ENCODE assay signal across 1 cellular context in the genomic region with DNA sequence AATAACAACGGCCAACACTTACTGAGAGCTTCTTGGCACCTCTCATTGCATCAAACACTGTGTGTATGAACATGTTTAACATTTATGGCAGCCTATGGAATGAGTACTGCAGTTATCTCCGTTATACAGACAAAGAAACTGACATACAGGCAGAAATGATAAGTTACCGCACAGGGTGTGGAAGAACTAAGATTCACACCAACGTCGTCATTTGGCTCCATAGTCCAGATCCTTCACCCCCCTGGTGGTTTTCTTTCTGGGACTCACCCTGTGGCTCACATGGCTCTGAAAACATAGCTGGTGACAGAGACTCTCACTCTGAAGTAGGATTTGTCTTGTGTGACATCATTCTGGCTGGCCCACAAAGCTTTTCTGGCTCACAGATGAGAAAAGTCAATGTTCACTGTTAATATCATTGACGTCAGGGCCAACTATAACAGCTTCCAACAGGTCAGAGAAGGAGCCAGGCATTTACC.
TF ChIP-seq lines count a peak whose summit lies in the region.

No MANE protein-coding gene starts in this region.

TF ChIP-seq in K562, 482 proteins besides CTCF, POLR2A, EP300 and RAD21 (continued from another document and continues in another):
- TF ChIP-seq, protein P1, sequence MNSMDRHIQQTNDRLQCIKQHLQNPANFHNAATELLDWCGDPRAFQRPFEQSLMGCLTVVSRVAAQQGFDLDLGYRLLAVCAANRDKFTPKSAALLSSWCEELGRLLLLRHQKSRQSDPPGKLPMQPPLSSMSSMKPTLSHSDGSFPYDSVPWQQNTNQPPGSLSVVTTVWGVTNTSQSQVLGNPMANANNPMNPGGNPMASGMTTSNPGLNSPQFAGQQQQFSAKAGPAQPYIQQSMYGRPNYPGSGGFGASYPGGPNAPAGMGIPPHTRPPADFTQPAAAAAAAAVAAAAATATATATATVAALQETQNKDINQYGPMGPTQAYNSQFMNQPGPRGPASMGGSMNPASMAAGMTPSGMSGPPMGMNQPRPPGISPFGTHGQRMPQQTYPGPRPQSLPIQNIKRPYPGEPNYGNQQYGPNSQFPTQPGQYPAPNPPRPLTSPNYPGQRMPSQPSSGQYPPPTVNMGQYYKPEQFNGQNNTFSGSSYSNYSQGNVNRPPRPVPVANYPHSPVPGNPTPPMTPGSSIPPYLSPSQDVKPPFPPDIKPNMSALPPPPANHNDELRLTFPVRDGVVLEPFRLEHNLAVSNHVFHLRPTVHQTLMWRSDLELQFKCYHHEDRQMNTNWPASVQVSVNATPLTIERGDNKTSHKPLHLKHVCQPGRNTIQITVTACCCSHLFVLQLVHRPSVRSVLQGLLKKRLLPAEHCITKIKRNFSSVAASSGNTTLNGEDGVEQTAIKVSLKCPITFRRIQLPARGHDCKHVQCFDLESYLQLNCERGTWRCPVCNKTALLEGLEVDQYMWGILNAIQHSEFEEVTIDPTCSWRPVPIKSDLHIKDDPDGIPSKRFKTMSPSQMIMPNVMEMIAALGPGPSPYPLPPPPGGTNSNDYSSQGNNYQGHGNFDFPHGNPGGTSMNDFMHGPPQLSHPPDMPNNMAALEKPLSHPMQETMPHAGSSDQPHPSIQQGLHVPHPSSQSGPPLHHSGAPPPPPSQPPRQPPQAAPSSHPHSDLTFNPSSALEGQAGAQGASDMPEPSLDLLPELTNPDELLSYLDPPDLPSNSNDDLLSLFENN (IDR thresholded peaks at IDR 0.05; ENCODE audit: low read depth in 2 of 2, low read length in 2 of 2), result peak in 1 of 2 experiments; percentile 87; a peak in 2 of 4 replicates
- TF ChIP-seq RNF2 (IDR thresholded peaks at IDR 0.05), result peak; percentile 44; the same call in 1 of the 2 replicates
- TF ChIP-seq, protein P2, sequence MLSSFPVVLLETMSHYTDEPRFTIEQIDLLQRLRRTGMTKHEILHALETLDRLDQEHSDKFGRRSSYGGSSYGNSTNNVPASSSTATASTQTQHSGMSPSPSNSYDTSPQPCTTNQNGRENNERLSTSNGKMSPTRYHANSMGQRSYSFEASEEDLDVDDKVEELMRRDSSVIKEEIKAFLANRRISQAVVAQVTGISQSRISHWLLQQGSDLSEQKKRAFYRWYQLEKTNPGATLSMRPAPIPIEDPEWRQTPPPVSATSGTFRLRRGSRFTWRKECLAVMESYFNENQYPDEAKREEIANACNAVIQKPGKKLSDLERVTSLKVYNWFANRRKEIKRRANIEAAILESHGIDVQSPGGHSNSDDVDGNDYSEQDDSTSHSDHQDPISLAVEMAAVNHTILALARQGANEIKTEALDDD (IDR thresholded peaks at IDR 0.05), result 0 out of 2 replicates have a peak, but pooled peaks have one; percentile 15
- peak; percentile 89 for TF ChIP-seq SMARCE1 (IDR thresholded peaks at IDR 0.05)
- peak; percentile 78 for TF ChIP-seq NCOA1 (IDR thresholded peaks at IDR 0.05; ENCODE audit: low read depth)
- peak; percentile 88 for TF ChIP-seq CREM (IDR thresholded peaks at IDR 0.05; ENCODE audit: low read depth)
- TF ChIP-seq NCOA4 (IDR thresholded peaks at IDR 0.05; ENCODE audit: partially characterized antibody), result no peak
- TF ChIP-seq HEY1 (CRISPR knock-in tag; IDR thresholded peaks at IDR 0.05; ENCODE audit: borderline replicate concordance), result no peak
- TF ChIP-seq ASH1L (IDR thresholded peaks at IDR 0.05; ENCODE audit: borderline replicate concordance, low read depth, partially characterized antibody), result no peak
- TF ChIP-seq, protein P3, sequence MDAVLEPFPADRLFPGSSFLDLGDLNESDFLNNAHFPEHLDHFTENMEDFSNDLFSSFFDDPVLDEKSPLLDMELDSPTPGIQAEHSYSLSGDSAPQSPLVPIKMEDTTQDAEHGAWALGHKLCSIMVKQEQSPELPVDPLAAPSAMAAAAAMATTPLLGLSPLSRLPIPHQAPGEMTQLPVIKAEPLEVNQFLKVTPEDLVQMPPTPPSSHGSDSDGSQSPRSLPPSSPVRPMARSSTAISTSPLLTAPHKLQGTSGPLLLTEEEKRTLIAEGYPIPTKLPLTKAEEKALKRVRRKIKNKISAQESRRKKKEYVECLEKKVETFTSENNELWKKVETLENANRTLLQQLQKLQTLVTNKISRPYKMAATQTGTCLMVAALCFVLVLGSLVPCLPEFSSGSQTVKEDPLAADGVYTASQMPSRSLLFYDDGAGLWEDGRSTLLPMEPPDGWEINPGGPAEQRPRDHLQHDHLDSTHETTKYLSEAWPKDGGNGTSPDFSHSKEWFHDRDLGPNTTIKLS (IDR thresholded peaks at IDR 0.05; ENCODE audit: borderline replicate concordance, low read depth), result no peak
- TF ChIP-seq MAZ (CRISPR knock-in tag; conservative IDR thresholded peaks at IDR 0.05 in 1 of 2, IDR thresholded peaks at IDR 0.05 in 1 of 2), result 0 out of 4 replicates have a peak, but pooled peaks of 1 of the 2 experiments have one; percentile 48
- TF ChIP-seq ELK3 (CRISPR knock-in tag; IDR thresholded peaks at IDR 0.05), result no peak
- TF ChIP-seq L3MBTL2 (IDR thresholded peaks at IDR 0.05), result peak; percentile 74
- TF ChIP-seq KDM2B (CRISPR knock-in tag; IDR thresholded peaks at IDR 0.05), result no peak
- no peak for TF ChIP-seq ZNF143 (CRISPR knock-in tag; IDR thresholded peaks at IDR 0.05)
- TF ChIP-seq ZFP36 (IDR thresholded peaks at IDR 0.05; ENCODE audit: low read depth, low read length, partially characterized antibody), result peak; percentile 47
- TF ChIP-seq ERF (CRISPR knock-in tag; IDR thresholded peaks at IDR 0.05), result no peak
- TF ChIP-seq ATF4 (CRISPR knock-in tag; IDR thresholded peaks at IDR 0.05), result peak; percentile 26; the same call in 1 of the 2 replicates
- TF ChIP-seq ZNF24 (IDR thresholded peaks at IDR 0.05), result 0 out of 2 replicates have a peak, but pooled peaks have one; percentile 42
- peak; percentile 79 for TF ChIP-seq JUND (IDR thresholded peaks at IDR 0.05; ENCODE audit: borderline replicate concordance, low read depth, low read length)
- TF ChIP-seq JUND (tag; IDR thresholded peaks at IDR 0.05; ENCODE audit: borderline replicate concordance, low read depth, low read length), result peak; percentile 74; the same call in 2 of the 3 replicates
- 0 out of 2 replicates have a peak, but pooled peaks have one; percentile 14 for TF ChIP-seq CEBPB (tag; IDR thresholded peaks at IDR 0.05)
- 0 out of 2 replicates have a peak, but pooled peaks have one; percentile 52 for TF ChIP-seq ILF3 (IDR thresholded peaks at IDR 0.05; ENCODE audit: borderline replicate concordance)
- TF ChIP-seq, protein P4, sequence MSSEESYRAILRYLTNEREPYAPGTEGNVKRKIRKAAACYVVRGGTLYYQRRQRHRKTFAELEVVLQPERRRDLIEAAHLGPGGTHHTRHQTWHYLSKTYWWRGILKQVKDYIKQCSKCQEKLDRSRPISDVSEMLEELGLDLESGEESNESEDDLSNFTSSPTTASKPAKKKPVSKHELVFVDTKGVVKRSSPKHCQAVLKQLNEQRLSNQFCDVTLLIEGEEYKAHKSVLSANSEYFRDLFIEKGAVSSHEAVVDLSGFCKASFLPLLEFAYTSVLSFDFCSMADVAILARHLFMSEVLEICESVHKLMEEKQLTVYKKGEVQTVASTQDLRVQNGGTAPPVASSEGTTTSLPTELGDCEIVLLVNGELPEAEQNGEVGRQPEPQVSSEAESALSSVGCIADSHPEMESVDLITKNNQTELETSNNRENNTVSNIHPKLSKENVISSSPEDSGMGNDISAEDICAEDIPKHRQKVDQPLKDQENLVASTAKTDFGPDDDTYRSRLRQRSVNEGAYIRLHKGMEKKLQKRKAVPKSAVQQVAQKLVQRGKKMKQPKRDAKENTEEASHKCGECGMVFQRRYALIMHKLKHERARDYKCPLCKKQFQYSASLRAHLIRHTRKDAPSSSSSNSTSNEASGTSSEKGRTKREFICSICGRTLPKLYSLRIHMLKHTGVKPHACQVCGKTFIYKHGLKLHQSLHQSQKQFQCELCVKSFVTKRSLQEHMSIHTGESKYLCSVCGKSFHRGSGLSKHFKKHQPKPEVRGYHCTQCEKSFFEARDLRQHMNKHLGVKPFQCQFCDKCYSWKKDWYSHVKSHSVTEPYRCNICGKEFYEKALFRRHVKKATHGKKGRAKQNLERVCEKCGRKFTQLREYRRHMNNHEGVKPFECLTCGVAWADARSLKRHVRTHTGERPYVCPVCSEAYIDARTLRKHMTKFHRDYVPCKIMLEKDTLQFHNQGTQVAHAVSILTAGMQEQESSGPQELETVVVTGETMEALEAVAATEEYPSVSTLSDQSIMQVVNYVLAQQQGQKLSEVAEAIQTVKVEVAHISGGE (CRISPR knock-in tag; IDR thresholded peaks at IDR 0.05), result 0 out of 6 replicates have a peak, but pooled peaks of 1 of the 3 experiments have one; percentile 53
- peak; percentile 57; the same call in 1 of the 2 replicates for TF ChIP-seq PKNOX1 (IDR thresholded peaks at IDR 0.05)
- no peak for TF ChIP-seq PREB (CRISPR knock-in tag; IDR thresholded peaks at IDR 0.05)
- no peak for TF ChIP-seq ZNF57 (CRISPR knock-in tag; IDR thresholded peaks at IDR 0.05)
- TF ChIP-seq, protein P5, sequence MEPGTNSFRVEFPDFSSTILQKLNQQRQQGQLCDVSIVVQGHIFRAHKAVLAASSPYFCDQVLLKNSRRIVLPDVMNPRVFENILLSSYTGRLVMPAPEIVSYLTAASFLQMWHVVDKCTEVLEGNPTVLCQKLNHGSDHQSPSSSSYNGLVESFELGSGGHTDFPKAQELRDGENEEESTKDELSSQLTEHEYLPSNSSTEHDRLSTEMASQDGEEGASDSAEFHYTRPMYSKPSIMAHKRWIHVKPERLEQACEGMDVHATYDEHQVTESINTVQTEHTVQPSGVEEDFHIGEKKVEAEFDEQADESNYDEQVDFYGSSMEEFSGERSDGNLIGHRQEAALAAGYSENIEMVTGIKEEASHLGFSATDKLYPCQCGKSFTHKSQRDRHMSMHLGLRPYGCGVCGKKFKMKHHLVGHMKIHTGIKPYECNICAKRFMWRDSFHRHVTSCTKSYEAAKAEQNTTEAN (CRISPR knock-in tag; IDR thresholded peaks at IDR 0.05), result no peak
- TF ChIP-seq ARID1B (IDR thresholded peaks at IDR 0.05), result peak; percentile 97
- no peak for TF ChIP-seq CHCHD3 (CRISPR knock-in tag; IDR thresholded peaks at IDR 0.05)
- TF ChIP-seq, protein P6, sequence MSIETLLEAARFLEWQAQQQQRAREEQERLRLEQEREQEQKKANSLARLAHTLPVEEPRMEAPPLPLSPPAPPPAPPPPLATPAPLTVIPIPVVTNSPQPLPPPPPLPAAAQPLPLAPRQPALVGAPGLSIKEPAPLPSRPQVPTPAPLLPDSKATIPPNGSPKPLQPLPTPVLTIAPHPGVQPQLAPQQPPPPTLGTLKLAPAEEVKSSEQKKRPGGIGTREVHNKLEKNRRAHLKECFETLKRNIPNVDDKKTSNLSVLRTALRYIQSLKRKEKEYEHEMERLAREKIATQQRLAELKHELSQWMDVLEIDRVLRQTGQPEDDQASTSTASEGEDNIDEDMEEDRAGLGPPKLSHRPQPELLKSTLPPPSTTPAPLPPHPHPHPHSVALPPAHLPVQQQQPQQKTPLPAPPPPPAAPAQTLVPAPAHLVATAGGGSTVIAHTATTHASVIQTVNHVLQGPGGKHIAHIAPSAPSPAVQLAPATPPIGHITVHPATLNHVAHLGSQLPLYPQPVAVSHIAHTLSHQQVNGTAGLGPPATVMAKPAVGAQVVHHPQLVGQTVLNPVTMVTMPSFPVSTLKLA (conservative IDR thresholded peaks at IDR 0.05), result peak; percentile 68 to 75
- peak; percentile 89 for TF ChIP-seq CC2D1A (IDR thresholded peaks at IDR 0.05)
- TF ChIP-seq, protein P7, sequence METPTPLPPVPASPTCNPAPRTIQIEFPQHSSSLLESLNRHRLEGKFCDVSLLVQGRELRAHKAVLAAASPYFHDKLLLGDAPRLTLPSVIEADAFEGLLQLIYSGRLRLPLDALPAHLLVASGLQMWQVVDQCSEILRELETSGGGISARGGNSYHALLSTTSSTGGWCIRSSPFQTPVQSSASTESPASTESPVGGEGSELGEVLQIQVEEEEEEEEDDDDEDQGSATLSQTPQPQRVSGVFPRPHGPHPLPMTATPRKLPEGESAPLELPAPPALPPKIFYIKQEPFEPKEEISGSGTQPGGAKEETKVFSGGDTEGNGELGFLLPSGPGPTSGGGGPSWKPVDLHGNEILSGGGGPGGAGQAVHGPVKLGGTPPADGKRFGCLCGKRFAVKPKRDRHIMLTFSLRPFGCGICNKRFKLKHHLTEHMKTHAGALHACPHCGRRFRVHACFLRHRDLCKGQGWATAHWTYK (CRISPR knock-in tag; IDR thresholded peaks at IDR 0.05), result peak; percentile 32; the same call in 1 of the 2 replicates
- TF ChIP-seq, protein P8, sequence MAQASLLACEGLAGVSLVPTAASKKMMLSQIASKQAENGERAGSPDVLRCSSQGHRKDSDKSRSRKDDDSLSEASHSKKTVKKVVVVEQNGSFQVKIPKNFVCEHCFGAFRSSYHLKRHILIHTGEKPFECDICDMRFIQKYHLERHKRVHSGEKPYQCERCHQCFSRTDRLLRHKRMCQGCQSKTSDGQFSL (CRISPR knock-in tag; IDR thresholded peaks at IDR 0.05), result no peak
- TF ChIP-seq, protein P8 (tag; IDR thresholded peaks at IDR 0.05), result no peak
- TF ChIP-seq ZC3H8 (IDR thresholded peaks at IDR 0.05), result no peak
